Comparison of ENCODE assay signal across 8 cellular contexts in the genomic region with DNA sequence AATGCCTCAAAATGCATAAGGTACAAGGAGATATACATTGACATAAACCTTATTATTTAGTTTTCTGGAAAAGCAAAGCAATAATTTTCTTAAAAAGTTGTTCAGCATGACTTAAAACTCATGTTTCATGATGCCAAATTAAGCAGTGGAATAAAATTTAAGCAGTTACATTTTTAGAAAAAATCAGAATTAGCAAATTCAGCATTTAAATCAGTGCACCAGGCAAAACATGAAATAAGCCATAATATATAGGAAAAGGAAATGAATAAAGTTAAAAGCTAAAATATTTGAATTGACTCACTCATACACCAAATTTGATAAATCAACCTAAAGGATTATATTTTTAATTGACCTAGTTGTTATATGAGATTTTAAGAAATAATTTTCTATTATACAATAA.
"Had no signal": no experiment of that assay in that cellular context is flagged by ENCODE, and none has a peak within 500 bp of the region (broad histone marks: within the 10 kb centered on the region; RNA-seq: fewer than 3 reads in every experiment).

No MANE protein-coding gene starts in this region.

- DNase-seq: GM23248, GOT3, H7, HFFc6, KG1 had no signal

- H3K9me3 ChIP-seq: HAP-1 had no signal

- H3K27ac ChIP-seq: GM23248, HL-60 had no signal

- H3K4me3 ChIP-seq: GM23248, HAP-1 had no signal

- H2AFZ ChIP-seq: GM23248 had no signal

- H3K9ac ChIP-seq: GM23248 had no signal

- H3K36me3 ChIP-seq: HAP-1 had no signal

- ATAC-seq: HCT116 had no signal
